In the genomic region with DNA sequence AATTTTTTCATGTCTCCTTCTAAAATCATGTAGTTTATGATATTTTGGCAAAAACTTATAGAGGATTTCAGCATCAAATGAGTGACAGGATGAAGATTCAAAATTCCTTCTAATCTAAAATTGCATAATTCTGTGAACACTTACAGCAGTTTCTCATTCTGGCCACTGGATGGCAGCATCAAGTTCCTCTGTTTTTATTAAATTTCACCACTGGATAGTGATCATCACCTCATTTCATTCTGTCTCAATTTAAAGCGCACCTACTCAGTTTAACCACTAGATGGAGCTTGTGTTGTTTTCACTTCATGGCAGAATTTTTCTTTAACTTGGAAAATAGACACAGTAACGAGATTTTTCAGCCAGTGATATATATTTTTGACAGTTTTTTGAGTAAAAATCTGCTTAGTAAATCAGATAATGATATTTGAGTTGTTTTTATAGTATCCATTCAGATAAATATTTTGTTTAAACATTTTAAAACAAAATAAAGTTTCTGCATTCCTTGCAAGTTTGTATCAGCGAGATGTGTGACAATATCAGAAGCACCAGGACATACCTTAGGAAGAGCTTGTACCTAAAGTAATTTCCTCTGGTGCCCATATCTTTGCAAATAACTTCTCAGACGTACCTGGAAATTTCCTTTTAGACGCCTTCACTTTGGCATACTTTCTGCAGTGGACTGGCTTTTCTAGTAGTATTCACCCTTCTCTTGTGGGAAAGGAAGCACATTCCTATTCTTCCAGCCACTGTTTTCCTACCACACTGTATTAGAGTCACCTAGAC, we compare ENCODE assay signal across 8 cellular contexts.
A peak's percentile ranks its signal among the peaks of the same experiment; 100 is the strongest.
DNase-seq lines count a peak whose midpoint lies in the region; ATAC-seq, FAIRE-seq and TF ChIP-seq lines count a peak whose summit lies in the region.

No MANE protein-coding gene starts in this region.

- no peak overlapping the region for H3K9ac ChIP-seq in K562 (ENCODE audit: insufficient read depth in 1 of 2, low read depth in 2 of 2, low read length in 2 of 2)

- H3K27me3 ChIP-seq in K562 (ENCODE audit: control insufficient read depth in 2 of 2, insufficient read depth in 2 of 2, low read length in 2 of 2), result no peaks in the 10 kb centered on the region

- no peaks in the 10 kb centered on the region for H3K36me3 Mint-ChIP-seq in T-helper 17 cell (ENCODE audit: low read depth)

- H4K20me1 ChIP-seq in K562 (replicated peaks; ENCODE audit: control insufficient read depth, insufficient read depth, low read length), result no peaks in the 10 kb centered on the region

- BruUV-seq in K562 (replicated peaks; lab: Mats Ljungman, UMichigan), result no TSS peak

- H3K27ac ChIP-seq in K562 (ENCODE audit: extremely low read depth, low read depth, low read length), result no peak overlapping the region

- DNase-seq in AG09309 (ENCODE audit: low read depth), result peak; percentile 59
- DNase-seq in NCI-H2029 (lab: John Stamatoyannopoulos, UW), result peak; percentile 50
- peak in 2 of 3 donors; percentile 26 to 28 for DNase-seq in T-helper 17 cell
- peak; percentile 57 to 81 (median 71) for DNase-seq in K562 (ENCODE audit: extremely low read depth in 1 of 4, low spot score in 3 of 4)
- peak; percentile 92 for DNase-seq in inferior parietal cortex (ENCODE audit: extremely low spot score)
- DNase-seq in stimulated activated CD4-positive, alpha-beta T cell treated with anti-CD3 and anti-CD28 coated beads, Interleukin-1b, Interleukin-23, amount 100 ng/mL, for 24 hours (ENCODE audit: low read depth in 4 of 4, low spot score in 1 of 4), result peak; percentile 4 to 33 (median 19)

- H3K4me3 ChIP-seq in AG09309 (ENCODE audit: control insufficient read depth, low read depth, low read length) (no peak overlapping the region), K562 (no peak overlapping the region)

- H3K27ac Mint-ChIP-seq in T-helper 17 cell, result no peak overlapping the region

- H3K9me3 ChIP-seq in T-helper 17 cell (ENCODE audit: control insufficient read depth, low read length, poor library complexity, severe bottlenecking) (no peaks in the 10 kb centered on the region), K562 (replicated peaks; ENCODE audit: control insufficient read depth, insufficient read depth, low read depth, low read length) (no peaks in the 10 kb centered on the region)

- intact Hi-C loops in K562 (cut with micrococcal nuclease), result loop anchor here (1.0 to 2.0 kb wide), 2 partner anchors 72 to 225 kb away; no protein-coding TSS in a partner anchor

- no peaks in the 10 kb centered on the region for H3K79me2 ChIP-seq in K562 (ENCODE audit: control insufficient read depth, insufficient read depth, low read length)

- no peaks in the 10 kb centered on the region for H3K36me3 ChIP-seq in K562 (ENCODE audit: control insufficient read depth, insufficient read depth, low read length)

- POLR2A ChIA-PET in K562 (lab: Yijun Ruan, JAX), result no interaction called here

- in situ Hi-C loops in K562 (cut with MboI), result no loop called here

- no peak overlapping the region for H2AFZ ChIP-seq in K562 (ENCODE audit: low read depth, low read length)

- CTCF ChIA-PET in K562 (lab: Yijun Ruan, JAX; ENCODE audit: low intra/inter-chr PET ratio), result no interaction called here

- peak; percentile 84 for ATAC-seq in GM18858 (IDR thresholded peaks at IDR 0.05; ENCODE audit: unreplicated experiment)
- ATAC-seq in HG03039 (IDR thresholded peaks at IDR 0.05; ENCODE audit: unreplicated experiment), result peak; percentile 75
- ATAC-seq in T-helper 17 cell, result peak; percentile 100
- peak; percentile 85 for ATAC-seq in K562

- H3K4me1 ChIP-seq in K562 (replicated peaks in 1 of 2; ENCODE audit: control insufficient read depth in 2 of 2, insufficient read depth in 2 of 2, low read length in 2 of 2), result no peaks in the 10 kb centered on the region

- no peak overlapping the region for H3K4me3 Mint-ChIP-seq in T-helper 17 cell

- H3K4me2 ChIP-seq in K562 (ENCODE audit: insufficient read depth, low read length), result no peak overlapping the region

- H3K9me1 ChIP-seq in K562 (ENCODE audit: control insufficient read depth, insufficient read depth, low read length), result no peaks in the 10 kb centered on the region

- TF ChIP-seq CTCF in AG09309 (IDR thresholded peaks at IDR 0.05; ENCODE audit: control insufficient read depth, insufficient read depth, low read depth, low read length, missing control alignments) (peak; percentile 80), K562 (IDR thresholded peaks at IDR 0.05 in 2 of 3, conservative IDR thresholded peaks at IDR 0.05 in 1 of 3; ENCODE audit: insufficient read depth in 2 of 3, low read depth in 1 of 3, low read length in 3 of 3) (peak; percentile 90 to 98 (median 94))

- WGBS in K562 (ENCODE audit: insufficient coverage, low coverage, missing lambda C conversion rate), result 14% methylated on average over 5 of the region's 5 CpGs

- peak; percentile 85 for FAIRE-seq in K562 (lab: Jason Lieb, UNC)

- H3K27me3 Mint-ChIP-seq in T-helper 17 cell, result no peaks in the 10 kb centered on the region

- peak; percentile 75 to 77 for TF ChIP-seq RAD21 in K562 (CRISPR knock-in tag; conservative IDR thresholded peaks at IDR 0.05 in 1 of 2, IDR thresholded peaks at IDR 0.05 in 1 of 2)

- H3K4me1 Mint-ChIP-seq in T-helper 17 cell, result peaks cover 5% of the 10 kb centered on the region

- TF ChIP-seq POLR2A in K562 (conservative IDR thresholded peaks at IDR 0.05), result no peak

- no peak for TF ChIP-seq EP300 in K562 (IDR thresholded peaks at IDR 0.05; ENCODE audit: low read length)

TF ChIP-seq in K562, 482 proteins besides CTCF, POLR2A, EP300 and RAD21 (continues in another document):
- no peak for TF ChIP-seq ZBTB40 (IDR thresholded peaks at IDR 0.05)
- TF ChIP-seq ZBTB40 (CRISPR knock-in tag; IDR thresholded peaks at IDR 0.05), result no peak
- TF ChIP-seq CXXC5 (CRISPR knock-in tag; IDR thresholded peaks at IDR 0.05), result no peak
- TF ChIP-seq CEBPB (tag; IDR thresholded peaks at IDR 0.05), result peak; percentile 93
- TF ChIP-seq LARP7 (IDR thresholded peaks at IDR 0.05), result no peak
- TF ChIP-seq SMARCA4 (IDR thresholded peaks at IDR 0.05), result no peak
- no peak for TF ChIP-seq BDP1 (IDR thresholded peaks at IDR 0.05; ENCODE audit: insufficient read depth, insufficient read length)
- TF ChIP-seq RBM14 (IDR thresholded peaks at IDR 0.05; ENCODE audit: borderline replicate concordance, insufficient read depth, low read depth, low read length), result no peak
- no peak for TF ChIP-seq EHMT2 (IDR thresholded peaks at IDR 0.05)
- no peak for TF ChIP-seq ZC3H8 (IDR thresholded peaks at IDR 0.05)
- TF ChIP-seq POLR3G (IDR thresholded peaks at IDR 0.05; ENCODE audit: extremely low read depth, insufficient read length, insufficient replicate concordance), result no peak

Comparison
In these comparisons a context has a peak if more than half of its experiments do, and no peak if none do; other contexts are left out.
1. DNase-seq: peak in every context shown above with its lines; median percentile 92 in inferior parietal cortex; 71 in K562; 59 in AG09309; 50 in NCI-H2029; 27 in T-helper 17 cell; 19 in stimulated activated CD4-positive, alpha-beta T cell treated with anti-CD3 and anti-CD28 coated beads, Interleukin-1b, Interleukin-23, amount 100 ng/mL, for 24 hours.